In genomic region chr6:4487538-4487937, GRCh38 we compare ENCODE assay signal across 16 cellular contexts.
DNase-seq lines count a peak whose midpoint lies in the region; ATAC-seq, FAIRE-seq and TF ChIP-seq lines count a peak whose summit lies in the region.
"Had no signal": no experiment of that assay in that cellular context is flagged by ENCODE, and none has a peak within 500 bp of the region (broad histone marks: within the 10 kb centered on the region; RNA-seq: fewer than 3 reads in every experiment).

No MANE protein-coding gene starts in this region.

- peaks cover 13% of the 10 kb centered on the region for H3K36me3 Mint-ChIP-seq in Calu3 (ENCODE audit: insufficient read depth, unreplicated experiment)
- H3K36me3 Mint-ChIP-seq in effector memory CD8-positive, alpha-beta T cell (ENCODE audit: insufficient read depth) = no peaks in the 10 kb centered on the region

- no peaks in the 10 kb centered on the region for H3K27me3 Mint-ChIP-seq in Calu3 (ENCODE audit: unreplicated experiment)
- peaks cover 11 to 25% of the 10 kb centered on the region in 2 donors for H3K27me3 Mint-ChIP-seq in effector memory CD8-positive, alpha-beta T cell

- intact Hi-C loops in Calu3 (cut with micrococcal nuclease; ENCODE audit: unreplicated experiment) (no loop called here), HCT116 (cut with micrococcal nuclease) (no loop called here), adrenal gland (cut with DNase I) (no loop called here), HepG2 (cut with micrococcal nuclease; ENCODE audit: unreplicated experiment) (no loop called here)

- no peaks in the 10 kb centered on the region for H3K79me2 ChIP-seq in HCT116 (ENCODE audit: insufficient read depth, low read length)
- H3K79me2 ChIP-seq in HepG2 (ENCODE audit: insufficient read depth, low read length) = no peaks in the 10 kb centered on the region

- peak overlapping the region; percentile 81 for H3K27ac Mint-ChIP-seq in Calu3 (ENCODE audit: unreplicated experiment)
- no peak overlapping the region for H3K27ac Mint-ChIP-seq in effector memory CD8-positive, alpha-beta T cell
- H3K27ac Mint-ChIP-seq: activated naive CD8-positive, alpha-beta T cell had no signal

- CTCF ChIA-PET in Calu3 (lab: Charles Lee) (no interaction called here), HCT116 (lab: Charles Lee) (no interaction called here), HepG2 (lab: Yijun Ruan, JAX; ENCODE audit: low intra/inter-chr PET ratio, low total read pairs) (no interaction called here)

- H3K9me3 Mint-ChIP-seq in Calu3 (ENCODE audit: low read depth, unreplicated experiment) = peaks cover 7% of the 10 kb centered on the region
- H3K9me3 Mint-ChIP-seq in effector memory CD8-positive, alpha-beta T cell = peaks cover 11 to 15% of the 10 kb centered on the region in 2 donors

- peak overlapping the region; percentile 22 for H2AFZ ChIP-seq in HCT116 (ENCODE audit: low read depth, low read length, poor library complexity, severe bottlenecking)
- no peak overlapping the region for H2AFZ ChIP-seq in HepG2 (ENCODE audit: low read length)

- H3K4me3 ChIP-seq in HCT116 (replicated peaks in 1 of 2; ENCODE audit: low read depth in 1 of 2, low read length in 2 of 2) = no peak overlapping the region
- H3K4me3 ChIP-seq in adrenal gland = no peak overlapping the region
- H3K4me3 ChIP-seq in HepG2 (replicated peaks in 1 of 3; ENCODE audit: insufficient read depth in 1 of 3, low read depth in 2 of 3, low read length in 3 of 3) = no peak overlapping the region
- H3K4me3 ChIP-seq: BLaER1, skin epidermis had no signal

- H3K9ac ChIP-seq in HCT116 (ENCODE audit: low read length) = no peak overlapping the region
- no peak overlapping the region for H3K9ac ChIP-seq in HepG2 (ENCODE audit: insufficient read depth, low read depth, low read length)
- H3K9ac ChIP-seq: BLaER1, KMS-11 had no signal

- FAIRE-seq in HepG2 (lab: Jason Lieb, UNC) = no peak

- TF ChIP-seq EP300 in HepG2 (IDR thresholded peaks at IDR 0.05; ENCODE audit: low read depth in 2 of 2, low read length in 2 of 2) = peak in 1 of 2 experiments; percentile 24; a peak in 1 of 4 replicates
- TF ChIP-seq EP300 in HepG2 (CRISPR knock-in tag; IDR thresholded peaks at IDR 0.05; ENCODE audit: borderline replicate concordance) = no peak

- ATAC-seq in HCT116 (peak; percentile 96), HepG2 (no peak)
- no peak for ATAC-seq in effector memory CD8-positive, alpha-beta T cell (replicated peaks)

- H3K4me1 ChIP-seq in HCT116 (ENCODE audit: control insufficient read depth in 1 of 2, insufficient read depth in 2 of 2, low read length in 2 of 2) (peaks cover 0 to 18% of the 10 kb centered on the region in 2 experiments; a peak in 2 of 4 replicates), adrenal gland (replicated peaks in 1 of 2) (no peaks in the 10 kb centered on the region), HepG2 (ENCODE audit: insufficient read depth, low read length) (no peaks in the 10 kb centered on the region)

- peak overlapping the region; percentile 24 for H3K4me3 Mint-ChIP-seq in Calu3 (ENCODE audit: low read depth, unreplicated experiment)
- H3K4me3 Mint-ChIP-seq in effector memory CD8-positive, alpha-beta T cell = no peak overlapping the region
- H3K4me3 Mint-ChIP-seq: activated naive CD8-positive, alpha-beta T cell had no signal

- no peaks in the 10 kb centered on the region for H3K36me3 ChIP-seq in HCT116 (ENCODE audit: control insufficient read depth in 1 of 2, insufficient read depth in 2 of 2, low read length in 2 of 2)
- H3K36me3 ChIP-seq in adrenal gland (replicated peaks in 1 of 2) = no peaks in the 10 kb centered on the region
- H3K36me3 ChIP-seq in HepG2 (replicated peaks in 1 of 2; ENCODE audit: control insufficient read depth in 1 of 2, insufficient read depth in 2 of 2, low read length in 2 of 2) = no peaks in the 10 kb centered on the region
- H3K36me3 ChIP-seq: BLaER1 had no signal

- POLR2A ChIA-PET in HCT116 (lab: Charles Lee) = no interaction called here
- POLR2A ChIA-PET in HepG2 (lab: Yijun Ruan, JAX) = no interaction called here

- TF ChIP-seq CTCF in Calu3 (IDR thresholded peaks at IDR 0.05; ENCODE audit: unreplicated experiment) (no peak), HCT116 (IDR thresholded peaks at IDR 0.05 in 2 of 3, conservative IDR thresholded peaks at IDR 0.05 in 1 of 3; ENCODE audit: borderline replicate concordance in 1 of 3, insufficient read depth in 1 of 3, low read depth in 2 of 3, low read length in 2 of 3) (no peak), adrenal gland (IDR thresholded peaks at IDR 0.05) (no peak), HepG2 (CRISPR knock-in tag; IDR thresholded peaks at IDR 0.05) (no peak)

- RAD21 ChIA-PET in HCT116 (lab: Charles Lee; ENCODE audit: low non-redundant PET in 1 of 2, low total read pairs in 2 of 2, uncharacterized antibody in 2 of 2, unreplicated experiment in 2 of 2) = no interaction called here

- no TSS peak for BruUV-seq in Calu3 (replicated peaks; lab: Mats Ljungman, UMichigan)
- BruUV-seq in HCT116 (replicated peaks; lab: Mats Ljungman, UMichigan) = no TSS peak
- no TSS peak for BruUV-seq in HepG2 (replicated peaks; lab: Mats Ljungman, UMichigan)

- H3K9me3 ChIP-seq in HCT116 (ENCODE audit: control insufficient read depth in 1 of 2, insufficient read depth in 1 of 2, low read depth in 1 of 2, low read length in 2 of 2) (peaks cover 0 to 16% of the 10 kb centered on the region in 2 experiments; a peak in 1 of 4 replicates), adrenal gland (replicated peaks in 1 of 3) (peaks cover 0 to 4% (median 0%) of the 10 kb centered on the region in 3 donors), HepG2 (ENCODE audit: low read length) (peaks cover 25% of the 10 kb centered on the region)

- H3K27me3 ChIP-seq in HCT116 (ENCODE audit: insufficient read depth, low read length) (no peaks in the 10 kb centered on the region), adrenal gland (no peaks in the 10 kb centered on the region), HepG2 (ENCODE audit: control insufficient read depth in 1 of 2, insufficient read depth in 2 of 2, low read length in 2 of 2) (peaks cover 0 to 6% of the 10 kb centered on the region in 2 experiments; a peak in 2 of 5 replicates)
- H3K27me3 ChIP-seq: BLaER1 had no signal

- H3K4me1 Mint-ChIP-seq in Calu3 (ENCODE audit: low read depth, unreplicated experiment) = peaks cover 9% of the 10 kb centered on the region
- H3K4me1 Mint-ChIP-seq in effector memory CD8-positive, alpha-beta T cell (ENCODE audit: low read depth in 2 of 2) = peaks cover 8 to 10% of the 10 kb centered on the region in 2 donors

- 75 to 93% (median 83%) methylated on average over 2 of the region's 2 CpGs for WGBS in adrenal gland, 4 donors
- WGBS in HepG2 (ENCODE audit: low lambda C conversion rate) = 5% methylated on average over 2 of the region's 2 CpGs

- H3K27ac ChIP-seq in HCT116 (ENCODE audit: low read depth, low read length) (no peak overlapping the region), adrenal gland (no peak overlapping the region), HepG2 (ENCODE audit: extremely low read length, insufficient read depth, low read length) (no peak overlapping the region)
- H3K27ac ChIP-seq: BLaER1, KMS-11, skin epidermis had no signal

- TF ChIP-seq RAD21 in HCT116 (IDR thresholded peaks at IDR 0.05; ENCODE audit: low read depth) (no peak), HepG2 (CRISPR knock-in tag; IDR thresholded peaks at IDR 0.05) (no peak)

- H3K9me2 ChIP-seq in HCT116 (ENCODE audit: insufficient read depth) = no peaks in the 10 kb centered on the region

- DNase-seq in Calu3 = peak; percentile 63
- DNase-seq in HCT116 (ENCODE audit: low read depth, low spot score) = peak; percentile 82
- peak in 4 of 7 donors; percentile 14 to 28 (median 22) for DNase-seq in adrenal gland
- peak; percentile 26 for DNase-seq in HepG2 (ENCODE audit: low spot score)
- no peak for DNase-seq in effector memory CD8-positive, alpha-beta T cell
- DNase-seq in COLO829 (ENCODE audit: low spot score) = no peak
- no peak for DNase-seq in NCI-H524 (lab: John Stamatoyannopoulos, UW)
- no peak for DNase-seq in NCI-H1417 (lab: John Stamatoyannopoulos, UW)
- DNase-seq: cerebellar nuclear complex, DND-41, H7, NCI-H446 had no signal

- H3K4me2 ChIP-seq in HCT116 (ENCODE audit: low read length) (peak overlapping the region; percentile 38), HepG2 (ENCODE audit: low read depth, low read length) (no peak overlapping the region)
- H3K4me2 ChIP-seq: BLaER1, KMS-11 had no signal

- TF ChIP-seq POLR2A in HCT116 (IDR thresholded peaks at IDR 0.05; ENCODE audit: borderline replicate concordance, extremely low read depth, insufficient read depth, insufficient read length) (no peak), adrenal gland (IDR thresholded peaks at IDR 0.05) (no peak), HepG2 (IDR thresholded peaks at IDR 0.05; ENCODE audit: insufficient read depth in 1 of 2, low read depth in 2 of 2, low read length in 2 of 2) (no peak)

- in situ Hi-C loops in HepG2 (cut with HindIII; ENCODE audit: extremely low pct_ligation_motif_present, low pct_unique_long_range_greater_than_20kb) = no loop called here

- H4K20me1 ChIP-seq in HCT116 (ENCODE audit: insufficient read depth) = no peaks in the 10 kb centered on the region
- no peaks in the 10 kb centered on the region for H4K20me1 ChIP-seq in HepG2 (ENCODE audit: insufficient read depth, low read length)
- H4K20me1 ChIP-seq: BLaER1 had no signal

TF ChIP-seq in HCT116, 20 proteins besides CTCF, POLR2A, EP300 and RAD21 (continues in another document):
- TF ChIP-seq MAX (IDR thresholded peaks at IDR 0.05) (peak; percentile 48; the same call in 1 of the 2 replicates), EZH2 (IDR thresholded peaks at IDR 0.05) (no peak), FOSL1 (IDR thresholded peaks at IDR 0.05; ENCODE audit: low read depth) (peak; percentile 100)

TF ChIP-seq in HepG2, 621 proteins besides CTCF, POLR2A, EP300 and RAD21 (continues in another document):
- no peak for TF ChIP-seq MYNN (CRISPR knock-in tag; IDR thresholded peaks at IDR 0.05; ENCODE audit: low read depth)
- no peak for TF ChIP-seq ZNF337 (CRISPR knock-in tag; IDR thresholded peaks at IDR 0.05; ENCODE audit: borderline replicate concordance, low read depth)
- peak; percentile 30; the same call in 1 of the 2 replicates for TF ChIP-seq JUNB (CRISPR knock-in tag; IDR thresholded peaks at IDR 0.05; ENCODE audit: borderline replicate concordance)
- TF ChIP-seq, protein P1, sequence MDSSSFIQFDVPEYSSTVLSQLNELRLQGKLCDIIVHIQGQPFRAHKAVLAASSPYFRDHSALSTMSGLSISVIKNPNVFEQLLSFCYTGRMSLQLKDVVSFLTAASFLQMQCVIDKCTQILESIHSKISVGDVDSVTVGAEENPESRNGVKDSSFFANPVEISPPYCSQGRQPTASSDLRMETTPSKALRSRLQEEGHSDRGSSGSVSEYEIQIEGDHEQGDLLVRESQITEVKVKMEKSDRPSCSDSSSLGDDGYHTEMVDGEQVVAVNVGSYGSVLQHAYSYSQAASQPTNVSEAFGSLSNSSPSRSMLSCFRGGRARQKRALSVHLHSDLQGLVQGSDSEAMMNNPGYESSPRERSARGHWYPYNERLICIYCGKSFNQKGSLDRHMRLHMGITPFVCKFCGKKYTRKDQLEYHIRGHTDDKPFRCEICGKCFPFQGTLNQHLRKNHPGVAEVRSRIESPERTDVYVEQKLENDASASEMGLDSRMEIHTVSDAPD (CRISPR knock-in tag; IDR thresholded peaks at IDR 0.05) = no peak

Comparison
In these comparisons a context has a peak if more than half of its experiments do, and no peak if none do; other contexts are left out.
1. DNase-seq: peak in Calu3 (single experiment), HCT116 (single experiment), adrenal gland (4 of 7) and HepG2 (single experiment); none in effector memory CD8-positive, alpha-beta T cell (0 of 3), COLO829 (single experiment), NCI-H524 (0 of 2) and NCI-H1417 (0 of 3).